Comparison of ENCODE assay signal across 40 cellular contexts in genomic region chr4:24015782-24016181, GRCh38.
"Had no signal": no experiment of that assay in that cellular context is flagged by ENCODE, and none has a peak within 500 bp of the region (broad histone marks: within the 10 kb centered on the region; RNA-seq: fewer than 3 reads in every experiment).

No MANE protein-coding gene starts in this region.

- H3K27me3 Mint-ChIP-seq: activated naive CD4-positive, alpha-beta T cell treated with anti-CD3 and anti-CD28 coated beads, Interleukin-2, amount 10 ng/mL, durations not matched to agents 7 days and 5 days; activated naive CD4-positive, alpha-beta T cell treated with anti-CD3 and anti-CD28 coated beads, Interleukin-2, amount 50 U/mL, for 24 hours; activated naive CD8-positive, alpha-beta T cell treated with anti-CD3 and anti-CD28 coated beads for 36 hours; activated naive CD8-positive, alpha-beta T cell treated with anti-CD3 and anti-CD28 coated beads, Interleukin-2, amount 10 ng/mL, durations not matched to agents 7 days and 5 days; activated naive CD8-positive, alpha-beta T cell treated with anti-CD3 and anti-CD28 coated beads, Interleukin-2, amount 50 U/mL, for 24 hours; activated T-cell treated with anti-CD3 and anti-CD28 coated beads, Interleukin-2, amount 50 U/mL, for 24 hours; activated T-helper 17 cell treated with anti-CD3 and anti-CD28 coated beads, Interleukin-2, amount 50 U/mL, for 72 hours; brain; central memory CD8-positive, alpha-beta T cell had no signal

- H3K36me3 ChIP-seq: adrenal gland, ascending aorta, brain microvascular endothelial cell, breast epithelium, cardiac muscle cell had no signal

- DNase-seq: activated effector memory CD4-positive, alpha-beta T cell treated with anti-CD3 and anti-CD28 coated beads, Interleukin-2, amount 50 U/mL, for 16 hours; activated effector memory CD4-positive, alpha-beta T cell treated with Interleukin-2 at 50 U/mL for 16 hours; activated gamma-delta T cell; activated gamma-delta T cell treated with Interleukin-2 at 50 U/mL for 16 hours; activated naive CD4-positive, alpha-beta T cell; activated naive CD4-positive, alpha-beta T cell treated with anti-CD3 and anti-CD28 coated beads for 36 hours; activated naive CD4-positive, alpha-beta T cell treated with anti-CD3 and anti-CD28 coated beads, Interleukin-2, amount 10 ng/mL, durations not matched to agents 7 days and 5 days; activated naive CD4-positive, alpha-beta T cell treated with anti-CD3 and anti-CD28 coated beads, Interleukin-2, amount 50 U/mL, for 16 hours; activated naive CD4-positive, alpha-beta T cell treated with Interleukin-2 at 50 U/mL for 16 hours; activated naive CD8-positive, alpha-beta T cell treated with anti-CD3 and anti-CD28 coated beads for 36 hours; activated naive CD8-positive, alpha-beta T cell treated with anti-CD3 and anti-CD28 coated beads, Interleukin-2, amount 10 ng/mL, durations not matched to agents 7 days and 5 days; activated naive CD8-positive, alpha-beta T cell treated with anti-CD3 and anti-CD28 coated beads, Interleukin-2, amount 50 U/mL, for 24 hours; activated T-cell treated with anti-CD3 and anti-CD28 coated beads, Interleukin-2, amount 50 U/mL, for 1 hour; activated T-cell treated with anti-CD3 and anti-CD28 coated beads, Interleukin-2, amount 50 U/mL, for 24 hours; activated T-cell treated with anti-CD3 and anti-CD28 coated beads, Interleukin-2, amount 50 U/mL, for 4 hours; activated T-cell treated with anti-CD3 and anti-CD28 coated beads, Interleukin-2, amount 50 U/mL, for 48 hours; activated T-cell treated with anti-CD3 and anti-CD28 coated beads, Interleukin-2, amount 50 U/mL, for 72 hours; adrenal gland; amniotic stem cell; amygdala; anterior cingulate cortex; aorta; body of pancreas; brain microvascular endothelial cell; caudate nucleus; central memory CD4-positive, alpha-beta T cell; cerebellar nuclear complex had no signal

- H3K9me3 Mint-ChIP-seq: activated naive CD4-positive, alpha-beta T cell treated with anti-CD3 and anti-CD28 coated beads for 36 hours; activated naive CD4-positive, alpha-beta T cell treated with anti-CD3 and anti-CD28 coated beads, Interleukin-2, amount 10 ng/mL, durations not matched to agents 7 days and 5 days; activated naive CD4-positive, alpha-beta T cell treated with anti-CD3 and anti-CD28 coated beads, Interleukin-2, amount 50 U/mL, for 24 hours; activated naive CD8-positive, alpha-beta T cell treated with anti-CD3 and anti-CD28 coated beads for 36 hours; activated naive CD8-positive, alpha-beta T cell treated with anti-CD3 and anti-CD28 coated beads, Interleukin-2, amount 10 ng/mL, durations not matched to agents 7 days and 5 days; activated naive CD8-positive, alpha-beta T cell treated with anti-CD3 and anti-CD28 coated beads, Interleukin-2, amount 50 U/mL, for 24 hours; activated T-cell treated with anti-CD3 and anti-CD28 coated beads, Interleukin-2, amount 50 U/mL, for 4 hours; activated T-helper 1 cell treated with anti-CD3 and anti-CD28 coated beads, Interleukin-12 subunit alpha, Interleukin-12 subunit beta, Interleukin-2, Interleukin-4 antibody, amounts not matched to agents 30 ng/mL and 10 ng/mL and 1 ng/mL, durations not matched to agents 14 hours and 24 hours and 36 hours; activated T-helper 17 cell treated with anti-CD3 and anti-CD28 coated beads, Interleukin-2, amount 50 U/mL, for 72 hours; activated T-helper 2 cell treated with anti-CD3 and anti-CD28 coated beads, Interferon-gamma antibody, Interleukin-2, Interleukin-4, amounts not matched to agents 10 μg/mL and 5 μg/mL and 100 μg/mL, durations not matched to agents 14 hours and 24 hours and 36 hours had no signal

- H3K4me1 Mint-ChIP-seq: activated naive CD4-positive, alpha-beta T cell treated with anti-CD3 and anti-CD28 coated beads, Interleukin-2, amount 10 ng/mL, durations not matched to agents 7 days and 5 days; activated naive CD4-positive, alpha-beta T cell treated with anti-CD3 and anti-CD28 coated beads, Interleukin-2, amount 50 U/mL, for 24 hours; activated naive CD8-positive, alpha-beta T cell treated with anti-CD3 and anti-CD28 coated beads for 36 hours; activated naive CD8-positive, alpha-beta T cell treated with anti-CD3 and anti-CD28 coated beads, Interleukin-2, amount 10 ng/mL, durations not matched to agents 7 days and 5 days; activated naive CD8-positive, alpha-beta T cell treated with anti-CD3 and anti-CD28 coated beads, Interleukin-2, amount 50 U/mL, for 24 hours; activated T-helper 17 cell treated with anti-CD3 and anti-CD28 coated beads, Interleukin-2, amount 50 U/mL, for 72 hours; central memory CD8-positive, alpha-beta T cell had no signal

- H3K27me3 ChIP-seq: ascending aorta, body of pancreas, brain microvascular endothelial cell, breast epithelium, cardiac muscle cell had no signal

- FAIRE-seq: astrocyte, bronchial epithelial cell had no signal

- H3K4me3 ChIP-seq: adrenal gland, ascending aorta, body of pancreas, breast epithelium, cardiac muscle cell had no signal

- H3K9me3 ChIP-seq: adrenal gland, ascending aorta, body of pancreas, breast epithelium had no signal

- H3K27ac ChIP-seq: adrenal gland, ascending aorta, body of pancreas, brain microvascular endothelial cell, breast epithelium, cardiac muscle cell had no signal

- H3K4me1 ChIP-seq: adrenal gland, ascending aorta, body of pancreas, breast epithelium had no signal

- ATAC-seq: activated naive CD4-positive, alpha-beta T cell treated with anti-CD3 and anti-CD28 coated beads, Interleukin-2, amount 50 U/mL, for 72 hours; activated naive CD8-positive, alpha-beta T cell treated with anti-CD3 and anti-CD28 coated beads, Interleukin-2, amount 50 U/mL, for 24 hours; activated T-cell treated with anti-CD3 and anti-CD28 coated beads, Interleukin-2, amount 50 U/mL, for 4 hours; activated T-cell treated with anti-CD3 and anti-CD28 coated beads, Interleukin-2, amount 50 U/mL, for 72 hours; activated T-helper 17 cell treated with anti-CD3 and anti-CD28 coated beads, Interleukin-2, amount 50 U/mL, for 72 hours; body of pancreas had no signal

- H3K27ac Mint-ChIP-seq: activated naive CD4-positive, alpha-beta T cell treated with anti-CD3 and anti-CD28 coated beads for 36 hours; activated naive CD4-positive, alpha-beta T cell treated with anti-CD3 and anti-CD28 coated beads, Interleukin-2, amount 10 ng/mL, durations not matched to agents 7 days and 5 days; activated naive CD4-positive, alpha-beta T cell treated with anti-CD3 and anti-CD28 coated beads, Interleukin-2, amount 50 U/mL, for 24 hours; activated naive CD4-positive, alpha-beta T cell treated with anti-CD3 and anti-CD28 coated beads, Interleukin-2, amount 50 U/mL, for 72 hours; activated naive CD8-positive, alpha-beta T cell; activated naive CD8-positive, alpha-beta T cell treated with anti-CD3 and anti-CD28 coated beads for 36 hours; activated naive CD8-positive, alpha-beta T cell treated with anti-CD3 and anti-CD28 coated beads, Interleukin-2, amount 10 ng/mL, durations not matched to agents 7 days and 5 days; activated naive CD8-positive, alpha-beta T cell treated with anti-CD3 and anti-CD28 coated beads, Interleukin-2, amount 50 U/mL, for 24 hours; activated T-cell treated with anti-CD3 and anti-CD28 coated beads, Interleukin-2, amount 50 U/mL, for 24 hours; activated T-cell treated with anti-CD3 and anti-CD28 coated beads, Interleukin-2, amount 50 U/mL, for 72 hours; activated T-helper 1 cell treated with anti-CD3 and anti-CD28 coated beads, Interleukin-12 subunit alpha, Interleukin-12 subunit beta, Interleukin-2, Interleukin-4 antibody, amounts not matched to agents 30 ng/mL and 10 ng/mL and 1 ng/mL, durations not matched to agents 14 hours and 24 hours and 36 hours; activated T-helper 17 cell treated with anti-CD3 and anti-CD28 coated beads, Interleukin-2, amount 50 U/mL, for 72 hours; activated T-helper 2 cell treated with anti-CD3 and anti-CD28 coated beads, Interferon-gamma antibody, Interleukin-2, Interleukin-4, amounts not matched to agents 10 μg/mL and 5 μg/mL and 100 μg/mL, durations not matched to agents 14 hours and 24 hours and 36 hours; brain had no signal

- H3K4me3 Mint-ChIP-seq: activated naive CD4-positive, alpha-beta T cell treated with anti-CD3 and anti-CD28 coated beads for 36 hours; activated naive CD4-positive, alpha-beta T cell treated with anti-CD3 and anti-CD28 coated beads, Interleukin-2, amount 10 ng/mL, durations not matched to agents 7 days and 5 days; activated naive CD4-positive, alpha-beta T cell treated with anti-CD3 and anti-CD28 coated beads, Interleukin-2, amount 50 U/mL, for 24 hours; activated naive CD8-positive, alpha-beta T cell; activated naive CD8-positive, alpha-beta T cell treated with anti-CD3 and anti-CD28 coated beads for 36 hours; activated naive CD8-positive, alpha-beta T cell treated with anti-CD3 and anti-CD28 coated beads, Interleukin-2, amount 10 ng/mL, durations not matched to agents 7 days and 5 days; activated naive CD8-positive, alpha-beta T cell treated with anti-CD3 and anti-CD28 coated beads, Interleukin-2, amount 50 U/mL, for 24 hours; activated T-cell treated with anti-CD3 and anti-CD28 coated beads, Interleukin-2, amount 50 U/mL, for 24 hours; activated T-cell treated with anti-CD3 and anti-CD28 coated beads, Interleukin-2, amount 50 U/mL, for 4 hours; activated T-cell treated with anti-CD3 and anti-CD28 coated beads, Interleukin-2, amount 50 U/mL, for 72 hours; activated T-helper 1 cell treated with anti-CD3 and anti-CD28 coated beads, Interleukin-12 subunit alpha, Interleukin-12 subunit beta, Interleukin-2, Interleukin-4 antibody, amounts not matched to agents 30 ng/mL and 10 ng/mL and 1 ng/mL, durations not matched to agents 14 hours and 24 hours and 36 hours; activated T-helper 17 cell treated with anti-CD3 and anti-CD28 coated beads, Interleukin-2, amount 50 U/mL, for 72 hours; brain; central memory CD8-positive, alpha-beta T cell had no signal

- H3K36me3 Mint-ChIP-seq: activated naive CD4-positive, alpha-beta T cell treated with anti-CD3 and anti-CD28 coated beads, Interleukin-2, amount 10 ng/mL, durations not matched to agents 7 days and 5 days; activated naive CD4-positive, alpha-beta T cell treated with anti-CD3 and anti-CD28 coated beads, Interleukin-2, amount 50 U/mL, for 24 hours; activated naive CD8-positive, alpha-beta T cell; activated naive CD8-positive, alpha-beta T cell treated with anti-CD3 and anti-CD28 coated beads for 36 hours; activated naive CD8-positive, alpha-beta T cell treated with anti-CD3 and anti-CD28 coated beads, Interleukin-2, amount 10 ng/mL, durations not matched to agents 7 days and 5 days; brain had no signal
